10 cellular contexts compared by ENCODE assay signal in genomic region chr12:95802482-95803264, GRCh38. TPM values are rescaled to one million over a fixed set of nuclear protein-coding genes. Genes with fewer than 3 reads are reported as not detected.
DNase-seq lines count a peak whose midpoint lies in the region; ATAC-seq and TF ChIP-seq lines count a peak whose summit lies in the region.
"Had no signal": no experiment of that assay in that cellular context is flagged by ENCODE, and none has a peak within 500 bp of the region (broad histone marks: within the 10 kb centered on the region; RNA-seq: fewer than 3 reads in every experiment).

No MANE protein-coding gene starts in this region.

- H3F3A ChIP-seq in GM23338 (replicated peaks; ENCODE audit: low read depth), result no peaks in the 10 kb centered on the region

- H3K79me2 ChIP-seq in GM23338 (replicated peaks; ENCODE audit: insufficient read depth), result no peaks in the 10 kb centered on the region

- H3K27me3 ChIP-seq in muscle layer of duodenum (ENCODE audit: low read depth, low read length), result no peaks in the 10 kb centered on the region
- H3K27me3 ChIP-seq in GM23338 (ENCODE audit: insufficient read depth), result no peaks in the 10 kb centered on the region

- no peaks in the 10 kb centered on the region for H3K9me3 Mint-ChIP-seq in GM23338
- H3K9me3 Mint-ChIP-seq in effector memory CD8-positive, alpha-beta T cell, result no peaks in the 10 kb centered on the region
- H3K9me3 Mint-ChIP-seq: activated naive CD4-positive, alpha-beta T cell treated with anti-CD3 and anti-CD28 coated beads, Interleukin-2, amount 50 U/mL, for 24 hours had no signal

- H3K27ac Mint-ChIP-seq in GM23338, result no peak overlapping the region
- H3K27ac Mint-ChIP-seq in effector memory CD8-positive, alpha-beta T cell, result no peak overlapping the region
- H3K27ac Mint-ChIP-seq: activated naive CD4-positive, alpha-beta T cell treated with anti-CD3 and anti-CD28 coated beads, Interleukin-2, amount 50 U/mL, for 24 hours had no signal

- no peak overlapping the region for H2AFZ ChIP-seq in GM23338

- no peaks in the 10 kb centered on the region for H4K20me1 ChIP-seq in GM23338 (replicated peaks; ENCODE audit: insufficient read depth)

- no peaks in the 10 kb centered on the region for H3K9me3 ChIP-seq in muscle layer of duodenum (ENCODE audit: control insufficient read depth in 1 of 2, low read length in 2 of 2)

- ATAC-seq in esophagus mucosa (peak; percentile 72), GM23338 (no peak), GM21528 (IDR thresholded peaks at IDR 0.05; ENCODE audit: low FRiP score, unreplicated experiment) (no peak)
- no peak for ATAC-seq in effector memory CD8-positive, alpha-beta T cell (replicated peaks)

- H3K27ac ChIP-seq in muscle layer of duodenum (ENCODE audit: low read length) (peak overlapping the region; percentile 61), GM23338 (ENCODE audit: low read depth) (no peak overlapping the region)

- no peaks in the 10 kb centered on the region for H3K36me3 Mint-ChIP-seq in GM23338 (ENCODE audit: low read depth)
- no peaks in the 10 kb centered on the region for H3K36me3 Mint-ChIP-seq in effector memory CD8-positive, alpha-beta T cell (ENCODE audit: insufficient read depth)
- H3K36me3 Mint-ChIP-seq: activated naive CD4-positive, alpha-beta T cell treated with anti-CD3 and anti-CD28 coated beads, Interleukin-2, amount 50 U/mL, for 24 hours had no signal

- H3K27me3 Mint-ChIP-seq in GM23338 (ENCODE audit: insufficient read depth, low read depth, poor library complexity), result peaks cover 1% of the 10 kb centered on the region
- H3K27me3 Mint-ChIP-seq in effector memory CD8-positive, alpha-beta T cell, result peaks cover under 1 to 23% of the 10 kb centered on the region in 2 donors

- TF ChIP-seq CTCF in AG09309 (IDR thresholded peaks at IDR 0.05; ENCODE audit: control insufficient read depth, insufficient read depth, low read depth, low read length, missing control alignments), result no peak
- TF ChIP-seq CTCF in GM23338 (conservative IDR thresholded peaks at IDR 0.05; ENCODE audit: low read depth in 2 of 2), result no peak

- no peak overlapping the region for H3K4me2 ChIP-seq in GM23338

- no peak overlapping the region for H3K4me3 Mint-ChIP-seq in GM23338
- H3K4me3 Mint-ChIP-seq in effector memory CD8-positive, alpha-beta T cell, result no peak overlapping the region
- H3K4me3 Mint-ChIP-seq: activated naive CD4-positive, alpha-beta T cell treated with anti-CD3 and anti-CD28 coated beads, Interleukin-2, amount 50 U/mL, for 24 hours had no signal

- H3K4me3 ChIP-seq in AG09309 (ENCODE audit: control insufficient read depth, low read depth, low read length), result no peak overlapping the region
- no peak overlapping the region for H3K4me3 ChIP-seq in muscle layer of duodenum (ENCODE audit: low read depth in 1 of 2, low read length in 2 of 2)
- H3K4me3 ChIP-seq in GM23338, result no peak overlapping the region

- DNase-seq in AG09309 (ENCODE audit: low read depth) (peak; percentile 59), NCI-H226 (peak; percentile 94), NCI-H526 (lab: John Stamatoyannopoulos, UW) (no peak), GM23338 (ENCODE audit: low spot score) (no peak)
- no peak for DNase-seq in effector memory CD8-positive, alpha-beta T cell
- DNase-seq: NCI-H2107 had no signal

- H3K4me1 ChIP-seq in muscle layer of duodenum (ENCODE audit: control insufficient read depth in 1 of 2, insufficient read depth in 2 of 2, low read length in 2 of 2) (peaks cover 0 to 14% of the 10 kb centered on the region in 2 donors), GM23338 (ENCODE audit: insufficient read depth) (no peaks in the 10 kb centered on the region; the same call in 1 of the 2 replicates)

- no peaks in the 10 kb centered on the region for H3K36me3 ChIP-seq in muscle layer of duodenum (ENCODE audit: control insufficient read depth in 1 of 2, insufficient read depth in 2 of 2, low read length in 2 of 2)
- no peaks in the 10 kb centered on the region for H3K36me3 ChIP-seq in GM23338 (ENCODE audit: insufficient read depth)

- H3K4me1 Mint-ChIP-seq in GM23338, result no peaks in the 10 kb centered on the region
- H3K4me1 Mint-ChIP-seq in effector memory CD8-positive, alpha-beta T cell (ENCODE audit: low read depth in 2 of 2), result peaks cover 4 to 7% of the 10 kb centered on the region in 2 donors
- H3K4me1 Mint-ChIP-seq: activated naive CD4-positive, alpha-beta T cell treated with anti-CD3 and anti-CD28 coated beads, Interleukin-2, amount 50 U/mL, for 24 hours had no signal

- no peaks in the 10 kb centered on the region for H3K9me2 ChIP-seq in GM23338 (ENCODE audit: insufficient read depth)

TF ChIP-seq in GM23338, 12 proteins besides CTCF, POLR2A, EP300 and RAD21 (continues in another document):
- TF ChIP-seq ZNF114 (CRISPR knock-in tag; IDR thresholded peaks at IDR 0.05) (no peak), ZNF462 (CRISPR knock-in tag; IDR thresholded peaks at IDR 0.05) (no peak), ZNF331 (CRISPR knock-in tag; IDR thresholded peaks at IDR 0.05; ENCODE audit: low read depth) (no peak), ETS1 (IDR thresholded peaks at IDR 0.05) (no peak)

RNA-seq across cellular contexts. Expression of gene NTN4, which starts 12.1 kb away (rescaled TPM):
- total RNA-seq in esophagus mucosa, result 5.5 TPM
- 3.3 and 3.8 TPM in 2 replicates for total RNA-seq in GM23338 (2014; rRNA removed; shearing (Covaris generic))
- 0.89 and 1.5 TPM in 2 replicates for polyA plus RNA-seq in GM23338 (2016; fragmentation: Nextera tagmentation; extraction: Ambion mirVana)

RNA-seq across cellular contexts. Expression of gene SNRPF, which starts 56.1 kb away (rescaled TPM):
- total RNA-seq in esophagus mucosa, result 33.6 TPM
- total RNA-seq in GM23338 (2014; rRNA removed; shearing (Covaris generic)), result 31.1 and 35.4 TPM in 2 replicates
- polyA plus RNA-seq in GM23338 (2016; fragmentation: Nextera tagmentation; extraction: Ambion mirVana), result 458 and 475 TPM in 2 replicates

Comparison
In these comparisons a context has a peak if more than half of its experiments do, and no peak if none do; other contexts are left out.
1. DNase-seq: peak in AG09309 (single experiment) and NCI-H226 (single experiment); none in NCI-H526 (0 of 2), GM23338 (single experiment) and effector memory CD8-positive, alpha-beta T cell (0 of 3).